21 cellular contexts compared by ENCODE assay signal in the genomic region with DNA sequence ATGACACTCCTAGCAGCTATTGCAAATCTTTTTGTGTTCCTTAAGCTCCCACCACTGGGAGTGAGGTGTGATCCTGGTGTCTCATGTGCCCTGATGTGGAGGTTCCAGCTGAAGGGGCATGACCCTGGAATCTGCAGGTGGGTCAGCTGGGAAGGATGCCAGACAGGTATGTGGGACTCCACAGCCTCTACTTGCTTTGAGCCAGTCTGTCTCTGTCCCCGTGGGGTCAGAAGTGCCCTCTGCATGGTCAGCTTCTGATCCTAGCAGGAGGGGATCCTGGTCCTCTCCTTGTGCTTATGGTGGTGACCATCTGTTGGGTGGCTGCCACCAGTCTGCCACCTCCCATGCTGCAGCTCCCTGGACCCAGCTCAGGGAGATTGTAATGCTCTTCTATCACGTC.
"Had no signal": no experiment of that assay in that cellular context is flagged by ENCODE, and none has a peak within 500 bp of the region (broad histone marks: within the 10 kb centered on the region; RNA-seq: fewer than 3 reads in every experiment).

No MANE protein-coding gene starts in this region.

- H3K9me3 ChIP-seq: SJSA1 had no signal

- H3K27ac ChIP-seq: KMS-11, SJSA1, SK-N-MC had no signal

- DNase-seq: Kasumi-1, MM.1S, NCI-H1105, NCI-H1417, NCI-H1436 treated with DMSO at 0.1 percent for 48 hours, NCI-H1694, NCI-H187 treated with DMSO at 0.1 percent for 48 hours, NCI-H2029 treated with DMSO at 0.1 percent for 48 hours, NCI-H2227 treated with DMSO at 0.1 percent for 48 hours, NCI-H524, NCI-H526 treated with DMSO at 0.1 percent for 48 hours, NCI-H748 treated with DMSO at 0.1 percent for 48 hours, Right ventricle myocardium superior, RPMI8226, SIG-M5, SW 1271 had no signal

- H3K4me3 ChIP-seq: K562, SJSA1, SK-N-MC had no signal

- H3K4me3 Mint-ChIP-seq: IgD-negative memory B cell had no signal

- H3K36me3 ChIP-seq: SJSA1 had no signal

- H3K4me1 ChIP-seq: SJSA1 had no signal

- ATAC-seq: K562 had no signal

- H3K27ac Mint-ChIP-seq: IgD-negative memory B cell had no signal
